Comparison of ENCODE assay signal across 9 cellular contexts in genomic region chr1:94246692-94247145, GRCh38. TPM values are rescaled to one million over a fixed set of nuclear protein-coding genes. Genes with fewer than 3 reads are reported as not detected.
DNase-seq lines count a peak whose midpoint lies in the region; ATAC-seq and TF ChIP-seq lines count a peak whose summit lies in the region.
"Had no signal": no experiment of that assay in that cellular context is flagged by ENCODE, and none has a peak within 500 bp of the region (broad histone marks: within the 10 kb centered on the region; RNA-seq: fewer than 3 reads in every experiment).

No MANE protein-coding gene starts in this region.

- H3K27ac ChIP-seq in brain microvascular endothelial cell: peak overlapping the region; percentile 90
- H3K27ac ChIP-seq in transverse colon: peak overlapping the region; percentile 38 to 77 (median 61)

- TF ChIP-seq CTCF in brain microvascular endothelial cell (IDR thresholded peaks at IDR 0.05; ENCODE audit: low read depth, low read length, missing control alignments): no peak
- no peak for TF ChIP-seq CTCF in transverse colon (IDR thresholded peaks at IDR 0.05)

- H3K36me3 ChIP-seq in brain microvascular endothelial cell (replicated peaks): no peaks in the 10 kb centered on the region
- no peaks in the 10 kb centered on the region for H3K36me3 ChIP-seq in transverse colon

- ATAC-seq in left lobe of liver (peak; percentile 32), HG03342 (IDR thresholded peaks at IDR 0.05; ENCODE audit: unreplicated experiment) (no peak)

- peak overlapping the region; percentile 74 for H3K4me3 Mint-ChIP-seq in activated CD4-positive, alpha-beta T cell treated with anti-CD3 and anti-CD28 coated beads, Interleukin-2, amount 10 ng/mL, durations not matched to agents 24 days and 14 days

- H3K4me1 ChIP-seq in transverse colon: peaks cover 3 to 11% (median 10%) of the 10 kb centered on the region in 4 donors

- H3K4me3 ChIP-seq in brain microvascular endothelial cell (ENCODE audit: low read depth, low read length) (peak overlapping the region; percentile 81), transverse colon (peak overlapping the region; percentile 60 to 76 (median 66))

- no peaks in the 10 kb centered on the region for H3K9me3 ChIP-seq in transverse colon

- peaks cover 8% of the 10 kb centered on the region for H3K9me3 Mint-ChIP-seq in activated CD4-positive, alpha-beta T cell treated with anti-CD3 and anti-CD28 coated beads, Interleukin-2, amount 10 ng/mL, durations not matched to agents 24 days and 14 days

- peaks cover 69% of the 10 kb centered on the region for H3K27me3 Mint-ChIP-seq in activated CD4-positive, alpha-beta T cell treated with anti-CD3 and anti-CD28 coated beads, Interleukin-2, amount 10 ng/mL, durations not matched to agents 24 days and 14 days

- TF ChIP-seq POLR2A in transverse colon (IDR thresholded peaks at IDR 0.05): no peak

- no peak overlapping the region for H3K27ac Mint-ChIP-seq in activated CD4-positive, alpha-beta T cell treated with anti-CD3 and anti-CD28 coated beads, Interleukin-2, amount 10 ng/mL, durations not matched to agents 24 days and 14 days

- intact Hi-C loops in activated CD4-positive, alpha-beta T cell treated with anti-CD3 and anti-CD28 coated beads, Interleukin-2, amount 10 ng/mL, durations not matched to agents 24 days and 14 days (cut with micrococcal nuclease): no loop called here
- intact Hi-C loops in transverse colon (cut with DNase I; ENCODE audit: low total_unique reads): loop anchor here (10.0 kb wide), 1 partner anchor 202 kb away; no protein-coding TSS in a partner anchor

- in situ Hi-C loops in brain microvascular endothelial cell (cut with HindIII; ENCODE audit: low pct_ligation_motif_present, low sequenced_read_pairs): loop anchor here (25.0 kb wide), 1 partner anchor 91 kb away; no protein-coding TSS in a partner anchor
- in situ Hi-C loops in transverse colon (cut with MboI; ENCODE audit: low pct_ligation_motif_present in 1 of 4, low pct_unique_long_range_greater_than_20kb in 1 of 4, low sequenced_read_pairs in 3 of 4): loop anchor here in 1 of 4 donors (25.0 kb wide), 1 partner anchor 184 kb away; no protein-coding TSS in a partner anchor

- 0 to 15% methylated on average over 4 to 12 of the region's 12 CpGs for WGBS in transverse colon (ENCODE audit: low coverage in 1 of 2), 2 donors

- H3K4me1 Mint-ChIP-seq in activated CD4-positive, alpha-beta T cell treated with anti-CD3 and anti-CD28 coated beads, Interleukin-2, amount 10 ng/mL, durations not matched to agents 24 days and 14 days: peaks cover 7% of the 10 kb centered on the region

- H3K27me3 ChIP-seq in brain microvascular endothelial cell (replicated peaks) (no peaks in the 10 kb centered on the region), transverse colon (peaks cover 84% of the 10 kb centered on the region)

- TF ChIP-seq EP300 in transverse colon (IDR thresholded peaks at IDR 0.05; ENCODE audit: low read depth): no peak

- H3K36me3 Mint-ChIP-seq in activated CD4-positive, alpha-beta T cell treated with anti-CD3 and anti-CD28 coated beads, Interleukin-2, amount 10 ng/mL, durations not matched to agents 24 days and 14 days (ENCODE audit: low read depth): no peaks in the 10 kb centered on the region

- DNase-seq in activated CD4-positive, alpha-beta T cell treated with anti-CD3 and anti-CD28 coated beads, Interleukin-2, amount 10 ng/mL, durations not matched to agents 24 days and 14 days: no peak
- no peak for DNase-seq in activated CD4-positive, alpha-beta T cell treated with anti-CD3 and anti-CD28 coated beads for 4 hours
- DNase-seq in brain microvascular endothelial cell (no peak), left lobe of liver (ENCODE audit: low spot score) (no peak), transverse colon (no peak), epidermal melanocyte (ENCODE audit: insufficient read length, low spot score) (no peak)
- no peak for DNase-seq in stimulated activated CD4-positive, alpha-beta T cell treated with anti-CD3 and anti-CD28 coated beads, Interleukin-15, amount 100 ng/mL, for 24 hours

RNA-seq across cellular contexts. Expression of gene ARHGAP29, which starts 9.3 kb away (rescaled TPM):
- not detected in 2 replicates for total RNA-seq in activated CD4-positive, alpha-beta T cell treated with anti-CD3 and anti-CD28 coated beads, Interleukin-2, amount 10 ng/mL, durations not matched to agents 24 days and 14 days
- 20.3 TPM for total RNA-seq in left lobe of liver
- 1 to 10 TPM; 4.1 to 8.9 (median 5.4) TPM for total RNA-seq in transverse colon
- total RNA-seq: T-helper 2 cell treated with Interferon-gamma antibody and Interleukin-4, amounts not matched to agents 100 ng/mL and 5 ng/mL, for 36 hours had no signal
